ENCODE assay signal across 1 cellular context in genomic region chr5:79832911-79833310, GRCh38.
TF ChIP-seq lines count a peak whose summit lies in the region.

No MANE protein-coding gene starts in this region.

TF ChIP-seq in K562, 482 proteins besides CTCF, POLR2A, EP300 and RAD21 (continued from another document and continues in another):
- no peak for TF ChIP-seq FOXO4 (CRISPR knock-in tag; IDR thresholded peaks at IDR 0.05)
- TF ChIP-seq ZNF830 (CRISPR knock-in tag; IDR thresholded peaks at IDR 0.05), result no peak
- TF ChIP-seq NR2F6 (CRISPR knock-in tag; IDR thresholded peaks at IDR 0.05), result no peak
- no peak for TF ChIP-seq GTF3C2 (IDR thresholded peaks at IDR 0.05; ENCODE audit: borderline replicate concordance, extremely low read depth, insufficient read length)
- TF ChIP-seq CBX3 (IDR thresholded peaks at IDR 0.05; ENCODE audit: borderline replicate concordance in 1 of 2, low read length in 2 of 2), result no peak
- no peak for TF ChIP-seq RBM39 (optimal IDR thresholded peaks at IDR 0.05; ENCODE audit: low read depth, low read length)
- no peak for TF ChIP-seq PCBP1 (IDR thresholded peaks at IDR 0.05; ENCODE audit: low read depth, low read length, poor library complexity, severe bottlenecking)
- TF ChIP-seq AFF1 (IDR thresholded peaks at IDR 0.05; ENCODE audit: low read depth in 1 of 2, partially characterized antibody in 2 of 2), result no peak
- no peak for TF ChIP-seq NCOA6 (IDR thresholded peaks at IDR 0.05)
- no peak for TF ChIP-seq KAT8 (IDR thresholded peaks at IDR 0.05; ENCODE audit: low read depth)
- TF ChIP-seq ATF3 (IDR thresholded peaks at IDR 0.05), result peak; percentile 27; the same call in 1 of the 2 replicates
- TF ChIP-seq ATF3 (CRISPR knock-in tag; conservative IDR thresholded peaks at IDR 0.05), result no peak
- TF ChIP-seq ZNF316 (IDR thresholded peaks at IDR 0.05), result peak; percentile 100
- TF ChIP-seq SMARCC2 (IDR thresholded peaks at IDR 0.05; ENCODE audit: low read depth), result no peak
- TF ChIP-seq BACH1 (tag; IDR thresholded peaks at IDR 0.05), result peak; percentile 87
- no peak for TF ChIP-seq ZNF384 (IDR thresholded peaks at IDR 0.05; ENCODE audit: low read depth, low read length)
- no peak for TF ChIP-seq KAT2B (IDR thresholded peaks at IDR 0.05; ENCODE audit: low read depth, low read length)
- peak; percentile 42; the same call in 1 of the 2 replicates for TF ChIP-seq PKNOX1 (IDR thresholded peaks at IDR 0.05)
- peak; percentile 55; the same call in 1 of the 2 replicates for TF ChIP-seq DPF2 (IDR thresholded peaks at IDR 0.05)
- no peak for TF ChIP-seq THRB (CRISPR knock-in tag; conservative IDR thresholded peaks at IDR 0.05)
- no peak for TF ChIP-seq SFPQ (IDR thresholded peaks at IDR 0.05; ENCODE audit: low read depth, low read length)
- no peak for TF ChIP-seq ZC3H4 (CRISPR knock-in tag; IDR thresholded peaks at IDR 0.05; ENCODE audit: borderline replicate concordance)
- TF ChIP-seq GATAD2B (IDR thresholded peaks at IDR 0.05; ENCODE audit: borderline replicate concordance), result no peak
- no peak for TF ChIP-seq SMAD4 (CRISPR knock-in tag; conservative IDR thresholded peaks at IDR 0.05)
- no peak for TF ChIP-seq GATA2 (CRISPR knock-in tag; IDR thresholded peaks at IDR 0.05)
- TF ChIP-seq CBX8 (IDR thresholded peaks at IDR 0.05; ENCODE audit: borderline replicate concordance, extremely low read depth, low read depth, low read length, poor library complexity, severe bottlenecking), result no peak
- no peak for TF ChIP-seq KLF6 (CRISPR knock-in tag; IDR thresholded peaks at IDR 0.05; ENCODE audit: borderline replicate concordance)
- TF ChIP-seq NFE2L1 (tag; IDR thresholded peaks at IDR 0.05; ENCODE audit: borderline replicate concordance, low read depth), result peak; percentile 74
- TF ChIP-seq E2F3 (CRISPR knock-in tag; IDR thresholded peaks at IDR 0.05), result no peak
- no peak for TF ChIP-seq PHF21A (IDR thresholded peaks at IDR 0.05; ENCODE audit: borderline replicate concordance, low read depth)
- no peak for TF ChIP-seq U2AF1 (optimal IDR thresholded peaks at IDR 0.05; ENCODE audit: low read depth, low read length)
